8 cellular contexts compared by ENCODE assay signal in genomic region chr1:1273535-1274298, GRCh38. TPM values are rescaled to one million over a fixed set of nuclear protein-coding genes. Genes with fewer than 3 reads are reported as not detected.
DNase-seq lines count a peak whose midpoint lies in the region; ATAC-seq and TF ChIP-seq lines count a peak whose summit lies in the region.

Gene UBE2J2, minus strand, starts transcription at chr1:1273854. Its CDS starts 5,862 bp downstream, at chr1:1267992.

- peak; percentile 44 for TF ChIP-seq POLR2A in prostate gland (IDR thresholded peaks at IDR 0.05)

- H3K27me3 ChIP-seq in left ventricle myocardium inferior (ENCODE audit: low read depth) (no peaks in the 10 kb centered on the region), prostate gland (replicated peaks; ENCODE audit: insufficient read depth) (no peaks in the 10 kb centered on the region)

- H3K27ac Mint-ChIP-seq in T-helper 1 cell treated with Interleukin-12 subunit alpha and Interleukin-12 subunit beta and Interleukin-4 antibody, amounts not matched to agents 30 μg/mL and 1 μg/mL, for 36 hours, result peak within 1 kb of the TSS; percentile 75

- TF ChIP-seq CTCF in left ventricle myocardium inferior (IDR thresholded peaks at IDR 0.05; ENCODE audit: borderline replicate concordance) (peak; percentile 0), prostate gland (IDR thresholded peaks at IDR 0.05) (peak in 1 of 4 experiments; percentile 3)

- peak; percentile 53 for DNase-seq in NCI-H1417 treated with DMSO at 0.1 percent for 48 hours (lab: John Stamatoyannopoulos, UW)
- peak; percentile 81 for DNase-seq in amniotic stem cell (lab: John Stamatoyannopoulos, UW)
- peak; percentile 96 for DNase-seq in left ventricle myocardium inferior
- DNase-seq in prostate gland (ENCODE audit: low spot score), result peak; percentile 91
- peak; percentile 95 for DNase-seq in ureter (ENCODE audit: low spot score)

- H3K4me1 Mint-ChIP-seq in T-helper 1 cell treated with Interleukin-12 subunit alpha and Interleukin-12 subunit beta and Interleukin-4 antibody, amounts not matched to agents 30 μg/mL and 1 μg/mL, for 36 hours (ENCODE audit: low read depth), result peaks cover 28% of the 10 kb centered on the region

- H3K9me3 ChIP-seq in left ventricle myocardium inferior (replicated peaks), result no peaks in the 10 kb centered on the region
- H3K9me3 ChIP-seq in prostate gland, result no peaks in the 10 kb centered on the region

- H3K27ac ChIP-seq in left ventricle myocardium inferior (replicated peaks) (peak within 1 kb of the TSS; percentile 94), prostate gland (peak within 1 kb of the TSS; percentile 71 to 75)

- ATAC-seq in HG02623 (IDR thresholded peaks at IDR 0.05; ENCODE audit: unreplicated experiment), result peak; percentile 80

- H3K36me3 ChIP-seq in left ventricle myocardium inferior (peaks cover 16% of the 10 kb centered on the region), prostate gland (no peaks in the 10 kb centered on the region)

- H3K9me3 Mint-ChIP-seq in T-helper 1 cell treated with Interleukin-12 subunit alpha and Interleukin-12 subunit beta and Interleukin-4 antibody, amounts not matched to agents 30 μg/mL and 1 μg/mL, for 36 hours, result no peaks in the 10 kb centered on the region

- H3K36me3 Mint-ChIP-seq in T-helper 1 cell treated with Interleukin-12 subunit alpha and Interleukin-12 subunit beta and Interleukin-4 antibody, amounts not matched to agents 30 μg/mL and 1 μg/mL, for 36 hours (ENCODE audit: low read depth), result peaks cover 17% of the 10 kb centered on the region

- WGBS in prostate gland, result under 1% methylated on average over 48 of the region's 103 CpGs

- H3K4me3 ChIP-seq in GM08714 (ENCODE audit: low read length) (peak within 1 kb of the TSS; percentile 93), left ventricle myocardium inferior (peak within 1 kb of the TSS; percentile 98), prostate gland (peak within 1 kb of the TSS; percentile 91 to 99)

- intact Hi-C loops in left ventricle myocardium inferior (cut with micrococcal nuclease) (no loop called here), prostate gland (cut with DNase I) (no loop called here)

- H3K4me1 ChIP-seq in left ventricle myocardium inferior (peaks cover 57% of the 10 kb centered on the region), prostate gland (replicated peaks) (peaks cover 22% of the 10 kb centered on the region)

- no peaks in the 10 kb centered on the region for H3K27me3 Mint-ChIP-seq in T-helper 1 cell treated with Interleukin-12 subunit alpha and Interleukin-12 subunit beta and Interleukin-4 antibody, amounts not matched to agents 30 μg/mL and 1 μg/mL, for 36 hours (ENCODE audit: low read depth)

- H3K4me3 Mint-ChIP-seq in T-helper 1 cell treated with Interleukin-12 subunit alpha and Interleukin-12 subunit beta and Interleukin-4 antibody, amounts not matched to agents 30 μg/mL and 1 μg/mL, for 36 hours, result peak within 1 kb of the TSS; percentile 83

RNA-seq across cellular contexts. Expression of gene UBE2J2, which starts in this region (rescaled TPM):
- total RNA-seq in left ventricle myocardium inferior (36.9 TPM), prostate gland (10 to 100 TPM; 56.0 to 79.4 TPM), ureter (59.8 TPM)

Comparison
In these comparisons a context has a peak if more than half of its experiments do, and no peak if none do; other contexts are left out.
1. Peak in every context shown above with its lines: DNase-seq, ATAC-seq, H3K4me3 ChIP-seq and H3K27ac ChIP-seq.